Comparison of ENCODE assay signal across 20 cellular contexts in the genomic region with DNA sequence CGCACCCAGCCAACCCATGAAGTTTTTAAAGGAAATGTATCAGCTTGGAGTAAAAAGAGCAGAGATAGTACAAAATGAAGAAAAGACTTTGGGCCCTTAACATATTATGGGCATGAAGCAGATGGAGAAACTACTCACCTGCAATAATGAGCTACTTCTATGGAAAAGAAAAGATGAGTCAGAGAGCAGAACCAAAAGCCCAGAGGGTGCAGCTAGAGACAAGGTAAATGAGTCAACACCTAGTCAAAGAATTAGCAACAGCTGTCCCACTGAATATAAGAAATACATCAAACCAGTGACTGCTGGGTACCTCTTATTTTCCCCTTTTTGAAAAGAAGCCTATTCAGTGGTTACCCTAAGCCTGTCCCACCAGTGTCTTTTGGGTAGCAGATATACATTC.
DNase-seq lines count a peak whose midpoint lies in the region; ATAC-seq and TF ChIP-seq lines count a peak whose summit lies in the region.
"Had no signal": no experiment of that assay in that cellular context is flagged by ENCODE, and none has a peak within 500 bp of the region (broad histone marks: within the 10 kb centered on the region; RNA-seq: fewer than 3 reads in every experiment).

No MANE protein-coding gene starts in this region.

- no peaks in the 10 kb centered on the region for H3K36me3 Mint-ChIP-seq in MCF 10A (ENCODE audit: insufficient read depth, unreplicated experiment)

- H3K27me3 ChIP-seq in breast epithelium = no peaks in the 10 kb centered on the region
- no peaks in the 10 kb centered on the region for H3K27me3 ChIP-seq in PC-9 (ENCODE audit: insufficient read depth, low read depth)
- no peaks in the 10 kb centered on the region for H3K27me3 ChIP-seq in spleen (replicated peaks in 1 of 7)
- H3K27me3 ChIP-seq: heart right ventricle, sigmoid colon, transverse colon had no signal

- H4K20me1 ChIP-seq in PC-9 (ENCODE audit: insufficient read depth) = no peaks in the 10 kb centered on the region

- TF ChIP-seq CTCF in MCF 10A (IDR thresholded peaks at IDR 0.05; ENCODE audit: unreplicated experiment) = no peak
- TF ChIP-seq CTCF in breast epithelium (IDR thresholded peaks at IDR 0.05) = no peak
- TF ChIP-seq CTCF in PC-9 (conservative IDR thresholded peaks at IDR 0.05) = no peak
- no peak for TF ChIP-seq CTCF in spleen (IDR thresholded peaks at IDR 0.05 in 8 of 11, conservative IDR thresholded peaks at IDR 0.05 in 3 of 11)

- no peaks in the 10 kb centered on the region for H3K4me1 ChIP-seq in breast epithelium
- H3K4me1 ChIP-seq in PC-9 (replicated peaks; ENCODE audit: insufficient read depth) = peaks cover 10% of the 10 kb centered on the region
- H3K4me1 ChIP-seq in spleen = peaks cover 0 to 13% (median 0%) of the 10 kb centered on the region in 6 donors

- no peak overlapping the region for H3K4me3 ChIP-seq in breast epithelium
- H3K4me3 ChIP-seq in PC-9 = no peak overlapping the region
- H3K4me3 ChIP-seq in spleen = no peak overlapping the region
- H3K4me3 ChIP-seq: heart right ventricle, sigmoid colon, transverse colon had no signal

- H3K27ac Mint-ChIP-seq in MCF 10A (ENCODE audit: low read depth, unreplicated experiment) = no peak overlapping the region
- peak overlapping the region in 1 of 2 donors; percentile 90 for H3K27ac Mint-ChIP-seq in stimulated activated naive CD8-positive, alpha-beta T cell treated with anti-CD3 and anti-CD28 coated beads, Interleukin-15, amount 100 ng/mL, for 72 hours
- H3K27ac Mint-ChIP-seq: activated T-helper 1 cell treated with anti-CD3 and anti-CD28 coated beads, Interleukin-12 subunit alpha, Interleukin-12 subunit beta, Interleukin-2, Interleukin-4 antibody, amounts not matched to agents 30 ng/mL and 10 ng/mL and 1 ng/mL, durations not matched to agents 14 hours and 24 hours and 36 hours; stimulated activated naive CD8-positive, alpha-beta T cell treated with anti-CD3 and anti-CD28 coated beads, Interleukin-15, Interleukin-2, amounts not matched to agents 100 ng/mL and 50 ng/mL, for 24 hours had no signal

- H3K9me2 ChIP-seq in PC-9 (ENCODE audit: insufficient read depth) = no peaks in the 10 kb centered on the region

- H3K4me2 ChIP-seq in PC-9 = no peak overlapping the region

- H3K9me3 Mint-ChIP-seq in MCF 10A (ENCODE audit: unreplicated experiment) = no peaks in the 10 kb centered on the region
- H3K9me3 Mint-ChIP-seq in stimulated activated naive CD8-positive, alpha-beta T cell treated with anti-CD3 and anti-CD28 coated beads, Interleukin-15, amount 100 ng/mL, for 72 hours = no peaks in the 10 kb centered on the region
- H3K9me3 Mint-ChIP-seq: activated T-helper 1 cell treated with anti-CD3 and anti-CD28 coated beads, Interleukin-12 subunit alpha, Interleukin-12 subunit beta, Interleukin-2, Interleukin-4 antibody, amounts not matched to agents 30 ng/mL and 10 ng/mL and 1 ng/mL, durations not matched to agents 14 hours and 24 hours and 36 hours; H9; stimulated activated naive CD8-positive, alpha-beta T cell treated with anti-CD3 and anti-CD28 coated beads, Interleukin-15, Interleukin-2, amounts not matched to agents 100 ng/mL and 50 ng/mL, for 24 hours had no signal

- BruUV-seq in MCF 10A (replicated peaks; lab: Mats Ljungman, UMichigan) (no TSS peak), PC-9 (replicated peaks; lab: Mats Ljungman, UMichigan) (no TSS peak)

- H3K27ac ChIP-seq in breast epithelium = no peak overlapping the region
- H3K27ac ChIP-seq in PC-9 = no peak overlapping the region
- H3K27ac ChIP-seq in epithelial cell of prostate = peak overlapping the region; percentile 34
- H3K27ac ChIP-seq in spleen = no peak overlapping the region
- H3K27ac ChIP-seq: heart right ventricle, transverse colon had no signal

- 95 to 100% (median 100%) methylated on average over 1 of the region's 1 CpG for WGBS in spleen, 5 donors

- peak; percentile 81 for DNase-seq in MCF 10A (ENCODE audit: unreplicated experiment)
- DNase-seq in breast epithelium (ENCODE audit: low spot score in 2 of 2) = no peak
- DNase-seq in PC-9 = peak; percentile 14 to 63
- DNase-seq in epithelial cell of prostate (ENCODE audit: low read depth, low spot score) = peak; percentile 64
- no peak for DNase-seq in stimulated activated naive CD8-positive, alpha-beta T cell treated with anti-CD3 and anti-CD28 coated beads, Interleukin-15, amount 100 ng/mL, for 72 hours
- DNase-seq in spleen = no peak
- DNase-seq: cortex of kidney, DMS79 treated with DMSO at 0.1 percent for 48 hours, H9, heart right ventricle, KBM-7, left ventricle myocardium superior, MV-4-11, NCI-H187 treated with DMSO at 0.1 percent for 48 hours, posterior cingulate gyrus, transverse colon had no signal

- no peak overlapping the region for H2AFZ ChIP-seq in PC-9

- CTCF ChIA-PET in MCF 10A (lab: Yijun Ruan, JAX) (interaction anchor here (0.6 to 2.0 kb wide), 6 partner anchors 24 to 86 kb away, joined by 3 to 10 read pairs (median 5); no protein-coding TSS in a partner anchor), PC-9 (lab: Charles Lee) (no interaction called here)

- H3K79me2 ChIP-seq in PC-9 (ENCODE audit: low read depth) = no peaks in the 10 kb centered on the region

- POLR2A ChIA-PET in MCF 10A (lab: Yijun Ruan, JAX) (interaction anchor here (0.6 to 1.4 kb wide), 11 partner anchors 22 to 797 kb away, joined by 3 to 13 read pairs (median 3); a partner anchor contains a TSS), PC-9 (lab: Charles Lee; ENCODE audit: unreplicated experiment) (interaction anchor here (0.6 kb wide), 2 partner anchors 122 to 1013 kb away, joined by 3 to 5 read pairs; no protein-coding TSS in a partner anchor)

- intact Hi-C loops in MCF 10A (cut with micrococcal nuclease) (no loop called here), breast epithelium (cut with DNase I; ENCODE audit: low total_unique reads) (no loop called here), PC-9 (cut with micrococcal nuclease; ENCODE audit: unreplicated experiment) (no loop called here), spleen (cut with DNase I; ENCODE audit: low total_unique reads) (no loop called here)

- H3K36me3 ChIP-seq in breast epithelium (no peaks in the 10 kb centered on the region), PC-9 (ENCODE audit: low read depth) (no peaks in the 10 kb centered on the region), spleen (peaks cover 0 to 10% (median 0%) of the 10 kb centered on the region in 6 donors)
- H3K36me3 ChIP-seq: transverse colon had no signal

- TF ChIP-seq POLR2A in breast epithelium (IDR thresholded peaks at IDR 0.05) (no peak), spleen (IDR thresholded peaks at IDR 0.05) (no peak)

- H3K27me3 Mint-ChIP-seq in MCF 10A (ENCODE audit: insufficient read depth, unreplicated experiment) = no peaks in the 10 kb centered on the region
- H3K27me3 Mint-ChIP-seq in stimulated activated naive CD8-positive, alpha-beta T cell treated with anti-CD3 and anti-CD28 coated beads, Interleukin-15, amount 100 ng/mL, for 72 hours = peaks cover 35% of the 10 kb centered on the region

- peaks cover 9% of the 10 kb centered on the region for H3K4me1 Mint-ChIP-seq in MCF 10A (ENCODE audit: insufficient read depth, unreplicated experiment)
- H3K4me1 Mint-ChIP-seq in stimulated activated naive CD8-positive, alpha-beta T cell treated with anti-CD3 and anti-CD28 coated beads, Interleukin-15, amount 100 ng/mL, for 72 hours = no peaks in the 10 kb centered on the region

- no peaks in the 10 kb centered on the region for H3F3A ChIP-seq in PC-9 (ENCODE audit: insufficient read depth, low read depth)

- no peak overlapping the region for H3K4me3 Mint-ChIP-seq in MCF 10A (ENCODE audit: unreplicated experiment)
- H3K4me3 Mint-ChIP-seq in stimulated activated naive CD8-positive, alpha-beta T cell treated with anti-CD3 and anti-CD28 coated beads, Interleukin-15, amount 100 ng/mL, for 72 hours = no peak overlapping the region
- H3K4me3 Mint-ChIP-seq: activated T-helper 1 cell treated with anti-CD3 and anti-CD28 coated beads, Interleukin-12 subunit alpha, Interleukin-12 subunit beta, Interleukin-2, Interleukin-4 antibody, amounts not matched to agents 30 ng/mL and 10 ng/mL and 1 ng/mL, durations not matched to agents 14 hours and 24 hours and 36 hours; H9; stimulated activated naive CD8-positive, alpha-beta T cell treated with anti-CD3 and anti-CD28 coated beads, Interleukin-15, Interleukin-2, amounts not matched to agents 100 ng/mL and 50 ng/mL, for 24 hours had no signal

- no peaks in the 10 kb centered on the region for H3K9me3 ChIP-seq in breast epithelium
- no peaks in the 10 kb centered on the region for H3K9me3 ChIP-seq in PC-9 (ENCODE audit: insufficient read depth, low read depth)
- H3K9me3 ChIP-seq in spleen = no peaks in the 10 kb centered on the region
- H3K9me3 ChIP-seq: heart right ventricle, sigmoid colon, transverse colon had no signal

- ATAC-seq in stimulated activated naive CD8-positive, alpha-beta T cell treated with anti-CD3 and anti-CD28 coated beads, Interleukin-15, amount 100 ng/mL, for 72 hours = peak; percentile 81
- no peak for ATAC-seq in GM21619 (IDR thresholded peaks at IDR 0.05; ENCODE audit: unreplicated experiment)
- ATAC-seq: heart right ventricle, left ventricle myocardium superior had no signal

Comparison
In these comparisons a context has a peak if more than half of its experiments do, and no peak if none do; other contexts are left out.
1. DNase-seq: peak in MCF 10A (single experiment), PC-9 (2 of 2) and epithelial cell of prostate (single experiment); none in breast epithelium (0 of 2), stimulated activated naive CD8-positive, alpha-beta T cell treated with anti-CD3 and anti-CD28 coated beads, Interleukin-15, amount 100 ng/mL, for 72 hours (0 of 2) and spleen (single experiment).